In the genomic region with DNA sequence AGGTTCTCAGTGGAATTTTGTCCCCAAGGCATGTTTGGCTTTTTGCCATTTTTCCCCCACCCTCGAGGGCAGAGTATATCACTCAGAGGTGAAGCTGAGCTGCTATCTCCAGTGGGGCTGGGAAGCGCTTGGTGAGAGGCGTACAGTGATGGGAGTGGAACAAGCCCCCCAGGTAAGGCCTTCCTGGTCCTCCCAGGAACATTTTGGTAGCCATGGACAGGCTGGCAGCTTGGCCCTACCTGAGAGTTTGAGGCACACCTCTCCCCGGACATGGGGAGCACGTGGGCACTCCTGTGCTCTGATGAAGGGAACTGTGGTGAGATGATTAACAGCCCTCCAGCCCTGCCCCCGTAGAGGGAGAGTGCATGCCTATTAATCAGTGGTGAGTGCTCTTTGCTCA, we compare ENCODE assay signal across 32 cellular contexts.
"Had no signal": no experiment of that assay in that cellular context is flagged by ENCODE, and none has a peak within 500 bp of the region (broad histone marks: within the 10 kb centered on the region; RNA-seq: fewer than 3 reads in every experiment).

No MANE protein-coding gene starts in this region.

- ATAC-seq: heart right ventricle; left colon; left lung; lower lobe of right lung; natural killer cell; stimulated activated naive B cell treated with anti-CD40 and anti-IgM and Interleukin-4, amounts not matched to agents 10 μg/mL and 1 μg/mL and 100 μg/mL, for 72 hours; stimulated activated naive CD8-positive, alpha-beta T cell treated with anti-CD3 and anti-CD28 coated beads, Interleukin-15, Interleukin-2, amounts not matched to agents 100 U/mL and 50 U/mL, for 24 hours; upper lobe of right lung had no signal

- H2AFZ ChIP-seq: hepatocyte, neural progenitor cell, parathyroid adenoma had no signal

- H3K27ac ChIP-seq: heart right ventricle, hepatocyte, left lung, lower lobe of right lung, neural progenitor cell, neutrophil, parathyroid adenoma, right atrium auricular region, right lobe of liver, skin epidermis, stomach, testis, thyroid gland, transverse colon, upper lobe of right lung had no signal

- H3K9me3 ChIP-seq: lower lobe of right lung, neutrophil, right atrium auricular region, right lobe of liver, testis, thyroid gland, transverse colon, upper lobe of right lung had no signal

- H3K79me2 ChIP-seq: hepatocyte, parathyroid adenoma had no signal

- H3K36me3 ChIP-seq: heart right ventricle, left lung, lower lobe of right lung, neural progenitor cell, neutrophil, right atrium auricular region, right lobe of liver, stomach, thyroid gland, transverse colon, upper lobe of right lung had no signal

- H3K27me3 ChIP-seq: hepatocyte, left lung, neural progenitor cell, right atrium auricular region, right lobe of liver, stomach, testis, thyroid gland, transverse colon, upper lobe of right lung had no signal

- H3K4me3 ChIP-seq: heart right ventricle, hepatocyte, left lung, lower lobe of right lung, neural progenitor cell, right atrium auricular region, right lobe of liver, skin epidermis, stomach, testis, thyroid gland, transverse colon, upper lobe of right lung had no signal

- FAIRE-seq: islet of Langerhans, kidney, urothelium cell line had no signal

- H3K9ac ChIP-seq: neural progenitor cell, parathyroid adenoma had no signal

- H3K4me1 ChIP-seq: left lung, lower lobe of right lung, neural progenitor cell, right atrium auricular region, right lobe of liver, testis, thyroid gland, transverse colon had no signal

- H3K4me2 ChIP-seq: hepatocyte, neural progenitor cell had no signal

- DNase-seq: heart right ventricle; immature natural killer cell; kidney; left colon; left lung; lower lobe of right lung; mammary epithelial cell; mesendoderm; naive B cell; natural killer cell; nephron progenitor cell; occipital lobe; right lobe of liver; stimulated activated CD4-positive, alpha-beta T cell treated with anti-CD3 and anti-CD28 coated beads, Interleukin-12 subunit alpha, Interleukin-12 subunit beta, amount 100 ng/mL, for 4 hours; stimulated activated CD4-positive, alpha-beta T cell treated with anti-CD3 and anti-CD28 coated beads, Interleukin-15, amount 100 ng/mL, for 24 hours; stimulated activated CD4-positive, alpha-beta T cell treated with anti-CD3 and anti-CD28 coated beads, Interleukin-2, amount 100 ng/mL, for 24 hours; stimulated activated CD4-positive, alpha-beta T cell treated with anti-CD3 and anti-CD28 coated beads, Interleukin-4, amount 100 ng/mL, for 1 hour; stimulated activated naive B cell treated with anti-CD40 and anti-IgM and Interleukin-4, amounts not matched to agents 10 μg/mL and 1 μg/mL and 100 μg/mL, for 72 hours; stimulated activated naive CD8-positive, alpha-beta T cell treated with anti-CD3 and anti-CD28 coated beads, Interleukin-15, Interleukin-2, amounts not matched to agents 100 U/mL and 50 U/mL, for 24 hours; stomach; testis; thyroid gland; transverse colon; upper lobe of right lung had no signal
